Comparison of ENCODE assay signal across 1 cellular context in genomic region chr21:37758997-37759396, GRCh38.
TF ChIP-seq lines count a peak whose summit lies in the region.

No MANE protein-coding gene starts in this region.

TF ChIP-seq in HCT116, 20 proteins besides CTCF, POLR2A, EP300 and RAD21 (continued from another document):
- no peak for TF ChIP-seq REST (IDR thresholded peaks at IDR 0.05; ENCODE audit: low read depth)
- TF ChIP-seq EZH2 (IDR thresholded peaks at IDR 0.05) = no peak
- no peak for TF ChIP-seq FOSL1 (IDR thresholded peaks at IDR 0.05; ENCODE audit: low read depth)
- no peak for TF ChIP-seq CEBPB (IDR thresholded peaks at IDR 0.05; ENCODE audit: low read depth)
- no peak for TF ChIP-seq EGR1 (IDR thresholded peaks at IDR 0.05; ENCODE audit: low read depth)
- no peak for TF ChIP-seq ELF1 (IDR thresholded peaks at IDR 0.05; ENCODE audit: borderline replicate concordance, low read depth)
- TF ChIP-seq JUND (IDR thresholded peaks at IDR 0.05) = no peak
- TF ChIP-seq YY1 (IDR thresholded peaks at IDR 0.05; ENCODE audit: extremely low read depth, insufficient replicate concordance, low read depth, low read length) = no peak
- no peak for TF ChIP-seq POLR2AphosphoS5 (IDR thresholded peaks at IDR 0.05; ENCODE audit: low read depth, low read length)
- TF ChIP-seq CBX3 (IDR thresholded peaks at IDR 0.05; ENCODE audit: low read depth) = no peak
- no peak for TF ChIP-seq ZBTB33 (IDR thresholded peaks at IDR 0.05; ENCODE audit: extremely low read depth, insufficient replicate concordance, low read length)
- no peak for TF ChIP-seq TCF7L2 (IDR thresholded peaks at IDR 0.05; ENCODE audit: borderline replicate concordance, extremely low read depth, insufficient read depth, insufficient read length)
- no peak for TF ChIP-seq SIN3A (IDR thresholded peaks at IDR 0.05; ENCODE audit: low read depth)
- TF ChIP-seq ZNF274 (IDR thresholded peaks at IDR 0.05; ENCODE audit: low read depth, low read length) = no peak
- TF ChIP-seq EZH2phosphoT487 (IDR thresholded peaks at IDR 0.05; ENCODE audit: borderline replicate concordance) = no peak
- TF ChIP-seq ZFX (IDR thresholded peaks at IDR 0.05) = no peak
